Comparison of ENCODE assay signal across 16 cellular contexts in the genomic region with DNA sequence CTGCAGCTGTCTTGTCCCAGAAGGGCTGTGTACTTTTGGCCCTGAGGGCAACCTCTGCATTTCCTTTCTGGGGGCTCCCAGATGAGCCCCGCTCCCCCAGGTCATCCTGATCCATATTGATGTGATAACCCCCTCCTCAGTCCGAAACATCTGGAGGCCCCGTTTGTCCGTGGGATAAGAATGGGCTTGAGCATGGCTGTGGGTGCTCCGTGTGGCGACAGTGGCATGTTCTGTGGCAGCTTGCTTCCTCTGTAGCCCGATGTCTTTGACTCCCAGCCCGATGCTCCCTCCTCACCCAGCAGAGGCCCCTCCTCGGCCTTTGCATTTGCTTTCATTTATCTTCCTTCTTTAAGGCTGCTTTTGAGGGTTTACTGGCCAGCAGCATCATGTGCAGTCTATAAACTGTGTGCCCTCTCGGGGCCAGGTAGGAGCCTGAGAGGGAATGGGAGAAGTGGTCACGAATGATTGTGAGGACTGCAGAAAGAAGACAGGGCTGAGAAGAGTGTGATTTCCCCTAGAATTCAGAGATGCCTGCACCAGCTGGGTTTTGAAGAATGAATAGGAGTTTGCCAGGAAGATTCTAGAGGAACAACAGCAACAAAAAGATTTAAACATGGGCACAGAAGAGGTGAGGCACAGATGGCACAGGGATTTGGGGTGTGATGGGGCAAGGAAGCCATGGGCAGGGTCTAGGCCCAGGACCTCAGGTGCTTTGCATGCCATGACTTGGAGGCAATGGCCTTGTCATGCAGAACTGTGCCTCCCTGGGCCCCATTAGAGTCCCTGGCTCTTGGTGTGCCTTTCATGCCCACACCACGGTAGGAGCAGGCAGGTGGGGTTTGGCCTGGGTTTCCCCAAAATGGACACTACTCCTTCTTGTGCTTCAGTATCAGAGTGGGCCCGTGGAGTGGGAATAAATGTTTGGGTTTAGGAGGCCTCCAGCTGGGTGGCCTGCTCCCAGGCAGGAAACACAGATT. TPM values are rescaled to one million over a fixed set of nuclear protein-coding genes. Genes with fewer than 3 reads are reported as not detected.
A peak's percentile ranks its signal among the peaks of the same experiment; 100 is the strongest.
DNase-seq lines count a peak whose midpoint lies in the region; ATAC-seq and TF ChIP-seq lines count a peak whose summit lies in the region.
"Had no signal": no experiment of that assay in that cellular context is flagged by ENCODE, and none has a peak within 500 bp of the region (broad histone marks: within the 10 kb centered on the region; RNA-seq: fewer than 3 reads in every experiment).

No MANE protein-coding gene starts in this region.

- H3K4me1 ChIP-seq in IMR-90 (ENCODE audit: control insufficient read depth, insufficient read depth, low read length): no peaks in the 10 kb centered on the region
- peaks cover 0 to 13% of the 10 kb centered on the region in 2 donors for H3K4me1 ChIP-seq in neuronal stem cell (ENCODE audit: control insufficient read depth in 2 of 2, insufficient read depth in 1 of 2, low read depth in 1 of 2, low read length in 2 of 2)
- H3K4me1 ChIP-seq: heart left ventricle had no signal

- intact Hi-C loops in IMR-90 (cut with micrococcal nuclease): no loop called here
- intact Hi-C loops in activated T-helper 1 cell treated with anti-CD3 and anti-CD28 coated beads, Interleukin-12 subunit alpha, Interleukin-12 subunit beta, Interleukin-2, Interleukin-4 antibody, amounts not matched to agents 30 ng/mL and 10 ng/mL and 1 ng/mL, durations not matched to agents 14 hours and 24 hours and 36 hours (cut with micrococcal nuclease): no loop called here

- TF ChIP-seq POLR2A in IMR-90 (IDR thresholded peaks at IDR 0.05; ENCODE audit: low read depth, low read length): no peak

- peaks cover 7% of the 10 kb centered on the region for H3K27me3 Mint-ChIP-seq in T-helper 2 cell treated with Interferon-gamma antibody and Interleukin-4, amounts not matched to agents 5 μg/mL and 100 μg/mL, for 36 hours (ENCODE audit: low read depth)
- H3K27me3 Mint-ChIP-seq in activated naive CD4-positive, alpha-beta T cell treated with anti-CD3 and anti-CD28 coated beads, Interleukin-2, amount 50 U/mL, for 24 hours: no peaks in the 10 kb centered on the region
- peaks cover 9% of the 10 kb centered on the region for H3K27me3 Mint-ChIP-seq in activated T-helper 1 cell treated with anti-CD3 and anti-CD28 coated beads, Interleukin-12 subunit alpha, Interleukin-12 subunit beta, Interleukin-2, Interleukin-4 antibody, amounts not matched to agents 30 ng/mL and 10 ng/mL and 1 ng/mL, durations not matched to agents 14 hours and 24 hours and 36 hours (ENCODE audit: insufficient read depth)
- H3K27me3 Mint-ChIP-seq: brain had no signal

- POLR2A ChIA-PET in IMR-90 (lab: Charles Lee; ENCODE audit: unreplicated experiment): no interaction called here

- H4K20me1 ChIP-seq in IMR-90 (ENCODE audit: insufficient read depth, low read length): peaks cover 30% of the 10 kb centered on the region

- no peaks in the 10 kb centered on the region for H3K27me3 ChIP-seq in IMR-90 (ENCODE audit: control insufficient read depth, insufficient read depth, low read length)
- no peaks in the 10 kb centered on the region for H3K27me3 ChIP-seq in neuronal stem cell (ENCODE audit: control insufficient read depth in 3 of 3, insufficient read depth in 3 of 3, low read depth in 1 of 3, low read length in 3 of 3)
- H3K27me3 ChIP-seq: ovary had no signal

- H3K27ac ChIP-seq in IMR-90 (ENCODE audit: insufficient read depth, low read length): no peak overlapping the region
- no peak overlapping the region for H3K27ac ChIP-seq in neuronal stem cell (replicated peaks; ENCODE audit: low read length)
- no peak overlapping the region for H3K27ac ChIP-seq in substantia nigra (ENCODE audit: low read depth, low read length, poor library complexity, severe bottlenecking)
- H3K27ac ChIP-seq: heart left ventricle, ovary, PC-9 had no signal

- BruUV-seq in IMR-90 (replicated peaks; lab: Mats Ljungman, UMichigan): no TSS peak

- no peak overlapping the region for H2BK20ac ChIP-seq in IMR-90 (ENCODE audit: low read depth, low read length)

- no peaks in the 10 kb centered on the region for H3K9me3 Mint-ChIP-seq in T-helper 2 cell treated with Interferon-gamma antibody and Interleukin-4, amounts not matched to agents 5 μg/mL and 100 μg/mL, for 36 hours
- H3K9me3 Mint-ChIP-seq in activated naive CD4-positive, alpha-beta T cell treated with anti-CD3 and anti-CD28 coated beads, Interleukin-2, amount 50 U/mL, for 24 hours: no peaks in the 10 kb centered on the region
- H3K9me3 Mint-ChIP-seq in activated T-helper 1 cell treated with anti-CD3 and anti-CD28 coated beads, Interleukin-12 subunit alpha, Interleukin-12 subunit beta, Interleukin-2, Interleukin-4 antibody, amounts not matched to agents 30 ng/mL and 10 ng/mL and 1 ng/mL, durations not matched to agents 14 hours and 24 hours and 36 hours: no peaks in the 10 kb centered on the region

- WGBS in IMR-90 (ENCODE audit: extremely low coverage in 2 of 2, insufficient read length in 1 of 2), 2 experiments: 92% methylated on average over 5 of the region's 13 CpGs; no CpG with 5 or more reads in 1 of the 2 experiments
- WGBS in neuronal stem cell (ENCODE audit: extremely low coverage in 2 of 2, insufficient read length in 2 of 2, insufficient replicate concordance in 1 of 2), 2 donors: no CpG with 5 or more reads among the region's 13 CpGs

- TF ChIP-seq CTCF in IMR-90 (conservative IDR thresholded peaks at IDR 0.05; ENCODE audit: low read depth, low read length): no peak

- no peak for TF ChIP-seq RAD21 in IMR-90 (IDR thresholded peaks at IDR 0.05; ENCODE audit: low read length)

- peaks cover 16% of the 10 kb centered on the region for H3K9me1 ChIP-seq in IMR-90 (ENCODE audit: insufficient read depth, low read length)

- no peak overlapping the region for H3K18ac ChIP-seq in IMR-90 (ENCODE audit: low read depth, low read length)
- H3K18ac ChIP-seq in neuronal stem cell (ENCODE audit: low read length): no peak overlapping the region

- H2AFZ ChIP-seq in IMR-90 (replicated peaks; ENCODE audit: low read length, poor library complexity) (peak overlapping the region; percentile 14), neuronal stem cell (ENCODE audit: low read length) (no peak overlapping the region)
- H2AFZ ChIP-seq: PC-9 had no signal

- no peak overlapping the region for H2BK15ac ChIP-seq in IMR-90 (ENCODE audit: low read depth, low read length)
- H2BK15ac ChIP-seq in neuronal stem cell (ENCODE audit: low read length): no peak overlapping the region

- peaks cover 29% of the 10 kb centered on the region for H3K4me1 Mint-ChIP-seq in T-helper 2 cell treated with Interferon-gamma antibody and Interleukin-4, amounts not matched to agents 5 μg/mL and 100 μg/mL, for 36 hours (ENCODE audit: low read depth)
- peaks cover 70% of the 10 kb centered on the region for H3K4me1 Mint-ChIP-seq in activated naive CD4-positive, alpha-beta T cell treated with anti-CD3 and anti-CD28 coated beads, Interleukin-2, amount 50 U/mL, for 24 hours
- H3K4me1 Mint-ChIP-seq in activated T-helper 1 cell treated with anti-CD3 and anti-CD28 coated beads, Interleukin-12 subunit alpha, Interleukin-12 subunit beta, Interleukin-2, Interleukin-4 antibody, amounts not matched to agents 30 ng/mL and 10 ng/mL and 1 ng/mL, durations not matched to agents 14 hours and 24 hours and 36 hours (ENCODE audit: low read depth): peaks cover 33% of the 10 kb centered on the region

- peaks cover 3% of the 10 kb centered on the region for H3K36me3 Mint-ChIP-seq in T-helper 2 cell treated with Interferon-gamma antibody and Interleukin-4, amounts not matched to agents 5 μg/mL and 100 μg/mL, for 36 hours (ENCODE audit: low read depth)
- H3K36me3 Mint-ChIP-seq in activated naive CD4-positive, alpha-beta T cell treated with anti-CD3 and anti-CD28 coated beads, Interleukin-2, amount 50 U/mL, for 24 hours: peaks cover 10% of the 10 kb centered on the region
- H3K36me3 Mint-ChIP-seq in activated T-helper 1 cell treated with anti-CD3 and anti-CD28 coated beads, Interleukin-12 subunit alpha, Interleukin-12 subunit beta, Interleukin-2, Interleukin-4 antibody, amounts not matched to agents 30 ng/mL and 10 ng/mL and 1 ng/mL, durations not matched to agents 14 hours and 24 hours and 36 hours (ENCODE audit: low read depth): no peaks in the 10 kb centered on the region

- peaks cover 8% of the 10 kb centered on the region for H3K36me3 ChIP-seq in IMR-90 (ENCODE audit: control insufficient read depth, insufficient read depth, low read length)
- peaks cover 10 to 47% of the 10 kb centered on the region in 2 donors for H3K36me3 ChIP-seq in neuronal stem cell (replicated peaks in 1 of 2; ENCODE audit: control insufficient read depth in 2 of 2, insufficient read depth in 2 of 2, low read length in 2 of 2)
- H3K36me3 ChIP-seq: heart left ventricle, ovary had no signal

- H2AK9ac ChIP-seq in IMR-90 (replicated peaks; ENCODE audit: low read depth, low read length, poor library complexity): peak overlapping the region; percentile 45

- H4K8ac ChIP-seq in IMR-90 (ENCODE audit: low read depth in 2 of 2, low read length in 2 of 2): no peak overlapping the region
- no peak overlapping the region for H4K8ac ChIP-seq in neuronal stem cell (ENCODE audit: low read depth, low read length)

- no peak for DNase-seq in T-helper 2 cell treated with Interferon-gamma antibody and Interleukin-4, amounts not matched to agents 5 μg/mL and 100 μg/mL, for 36 hours (ENCODE audit: low spot score)
- DNase-seq in T-helper 2 cell (no peak), IMR-90 (no peak), neuronal stem cell (ENCODE audit: low spot score) (no peak), substantia nigra (lab: John Stamatoyannopoulos, UW) (no peak)
- DNase-seq in activated T-helper 1 cell treated with anti-CD3 and anti-CD28 coated beads, Interleukin-12 subunit alpha, Interleukin-12 subunit beta, Interleukin-2, Interleukin-4 antibody, amounts not matched to agents 30 ng/mL and 10 ng/mL and 1 ng/mL, durations not matched to agents 14 hours and 24 hours and 36 hours (ENCODE audit: low spot score): no peak
- DNase-seq: COR-L47, heart left ventricle, midbrain, NCI-H2081 treated with DMSO at 0.1 percent for 48 hours, ovary, PC-9 had no signal

- H3K4me2 ChIP-seq in IMR-90 (ENCODE audit: low read depth, low read length): no peak overlapping the region
- no peak overlapping the region for H3K4me2 ChIP-seq in neuronal stem cell (ENCODE audit: insufficient read depth, low read length, poor library complexity, severe bottlenecking)
- H3K4me2 ChIP-seq: PC-9 had no signal

- H3K79me1 ChIP-seq in IMR-90 (ENCODE audit: low read depth in 1 of 2, low read length in 2 of 2): peaks cover 13 to 60% of the 10 kb centered on the region in 2 experiments
- peaks cover 15% of the 10 kb centered on the region for H3K79me1 ChIP-seq in neuronal stem cell (ENCODE audit: low read depth, low read length)

- H2AK5ac ChIP-seq in IMR-90 (ENCODE audit: low read depth, low read length): no peak overlapping the region; the same call in 1 of the 2 replicates
- H2AK5ac ChIP-seq in neuronal stem cell (ENCODE audit: low read depth, low read length): peak overlapping the region; percentile 57

- H4K5ac ChIP-seq in IMR-90 (ENCODE audit: low read depth, low read length): no peak overlapping the region

- H3K27ac Mint-ChIP-seq in T-helper 2 cell treated with Interferon-gamma antibody and Interleukin-4, amounts not matched to agents 5 μg/mL and 100 μg/mL, for 36 hours: peak overlapping the region; percentile 27
- peak overlapping the region; percentile 46 for H3K27ac Mint-ChIP-seq in activated naive CD4-positive, alpha-beta T cell treated with anti-CD3 and anti-CD28 coated beads, Interleukin-2, amount 50 U/mL, for 24 hours
- H3K27ac Mint-ChIP-seq in activated T-helper 1 cell treated with anti-CD3 and anti-CD28 coated beads, Interleukin-12 subunit alpha, Interleukin-12 subunit beta, Interleukin-2, Interleukin-4 antibody, amounts not matched to agents 30 ng/mL and 10 ng/mL and 1 ng/mL, durations not matched to agents 14 hours and 24 hours and 36 hours: no peak overlapping the region

- no peak overlapping the region for H3K56ac ChIP-seq in IMR-90 (ENCODE audit: extremely low read depth, insufficient read depth, low read length)

- H3K9me3 ChIP-seq in IMR-90 (ENCODE audit: control insufficient read depth, insufficient read depth, low read length) (no peaks in the 10 kb centered on the region), neuronal stem cell (replicated peaks in 1 of 2; ENCODE audit: control insufficient read depth in 2 of 2, insufficient read depth in 1 of 2, low read depth in 1 of 2, low read length in 2 of 2) (peaks cover 0 to 7% of the 10 kb centered on the region in 2 donors)
- H3K9me3 ChIP-seq: heart left ventricle, ovary had no signal

- no peak overlapping the region for H3K9ac ChIP-seq in IMR-90 (ENCODE audit: low read depth, low read length)
- H3K9ac ChIP-seq in neuronal stem cell (ENCODE audit: low read depth, low read length, poor library complexity): no peak overlapping the region

- H3K14ac ChIP-seq in IMR-90 (replicated peaks; ENCODE audit: low read depth, low read length) (no peak overlapping the region), neuronal stem cell (ENCODE audit: low read length) (peak overlapping the region; percentile 9)

- no peak overlapping the region for H2BK12ac ChIP-seq in neuronal stem cell (ENCODE audit: low read length)

- dilution Hi-C loops in IMR-90 (cut with HindIII; ENCODE audit: low sequenced_read_pairs, unreplicated experiment): no loop called here

- ATAC-seq in IMR-90 (ENCODE audit: low read depth): no peak
- ATAC-seq in HG02852 (IDR thresholded peaks at IDR 0.05; ENCODE audit: unreplicated experiment): no peak
- ATAC-seq: GM12878, heart left ventricle had no signal

- in situ Hi-C loops in IMR-90 (cut with MboI; ENCODE audit: low sequenced_read_pairs): no loop called here

- H3K4me3 ChIP-seq in IMR-90 (ENCODE audit: insufficient read depth, low read depth, low read length) (no peak overlapping the region), neuronal stem cell (ENCODE audit: low read length in 2 of 2) (no peak overlapping the region)
- H3K4me3 ChIP-seq: GM12878, ovary, PC-9 had no signal

- H2BK5ac ChIP-seq in IMR-90 (ENCODE audit: low read depth, low read length, poor library complexity, severe bottlenecking) (no peak overlapping the region), neuronal stem cell (ENCODE audit: low read length) (no peak overlapping the region)

- no peak overlapping the region for H3K4ac ChIP-seq in IMR-90 (ENCODE audit: low read depth, low read length)
- H3K4ac ChIP-seq in neuronal stem cell (ENCODE audit: low read length): no peak overlapping the region

- H3K23ac ChIP-seq in IMR-90 (ENCODE audit: low read depth, low read length) (no peak overlapping the region), neuronal stem cell (ENCODE audit: low read depth, low read length, poor library complexity) (no peak overlapping the region)

- peak overlapping the region; percentile 57 for H3K4me3 Mint-ChIP-seq in T-helper 2 cell treated with Interferon-gamma antibody and Interleukin-4, amounts not matched to agents 5 μg/mL and 100 μg/mL, for 36 hours
- peak overlapping the region; percentile 75 for H3K4me3 Mint-ChIP-seq in activated naive CD4-positive, alpha-beta T cell treated with anti-CD3 and anti-CD28 coated beads, Interleukin-2, amount 50 U/mL, for 24 hours
- H3K4me3 Mint-ChIP-seq in activated T-helper 1 cell treated with anti-CD3 and anti-CD28 coated beads, Interleukin-12 subunit alpha, Interleukin-12 subunit beta, Interleukin-2, Interleukin-4 antibody, amounts not matched to agents 30 ng/mL and 10 ng/mL and 1 ng/mL, durations not matched to agents 14 hours and 24 hours and 36 hours: no peak overlapping the region
- H3K4me3 Mint-ChIP-seq: brain had no signal

- CTCF ChIA-PET in IMR-90 (lab: Yijun Ruan, JAX): no interaction called here

- H4K91ac ChIP-seq in IMR-90 (ENCODE audit: insufficient read depth, low read depth, low read length) (no peak overlapping the region), neuronal stem cell (ENCODE audit: low read depth, low read length, poor library complexity) (no peak overlapping the region)

- H2BK120ac ChIP-seq in IMR-90 (ENCODE audit: low read depth, low read length): no peak overlapping the region
- H2BK120ac ChIP-seq in neuronal stem cell (ENCODE audit: low read depth, low read length): no peak overlapping the region

RNA-seq across cellular contexts. Expression of a gene that starts 34.2 kb away (rescaled TPM):
- total RNA-seq in IMR-90 (2012; rRNA removed): 27.8 and 33.0 TPM in 2 replicates
- polyA plus RNA-seq in IMR-90 (2012; rRNA removed): 21.7 and 26.5 TPM in 2 replicates
- 14.7 and 25.1 TPM in 2 replicates for polyA plus RNA-seq in IMR-90 (2012; cell fraction: cytosol; rRNA removed)
- polyA plus RNA-seq in IMR-90 (2012; cell fraction: nucleus; rRNA removed; ENCODE audit: low replicate concordance): 35.8 and 49.9 TPM in 2 replicates
- 30.6 TPM for polyA plus RNA-seq in neuronal stem cell (2013, experiment 1 of 2)
- 29.0 TPM for polyA plus RNA-seq in neuronal stem cell (2013, experiment 2 of 2)
- total RNA-seq in activated T-helper 1 cell treated with anti-CD3 and anti-CD28 coated beads, Interleukin-12 subunit alpha, Interleukin-12 subunit beta, Interleukin-2, Interleukin-4 antibody, amounts not matched to agents 30 ng/mL and 10 ng/mL and 1 ng/mL, durations not matched to agents 14 hours and 24 hours and 36 hours: 0.80 and 0.86 TPM in 2 replicates
- total RNA-seq: PC-9 had no signal

Comparison
In these comparisons a context has a peak if more than half of its experiments do, and no peak if none do; other contexts are left out.
1. RNA of a gene that starts 34.2 kb away (total RNA-seq): 27.8 to 33.0 TPM in IMR-90; 0.80 to 0.86 TPM in activated T-helper 1 cell treated with anti-CD3 and anti-CD28 coated beads, Interleukin-12 subunit alpha, Interleukin-12 subunit beta, Interleukin-2, Interleukin-4 antibody, amounts not matched to agents 30 ng/mL and 10 ng/mL and 1 ng/mL, durations not matched to agents 14 hours and 24 hours and 36 hours; every median in the first group is over 10 times any median in the second.